ENCODE assay signal across 23 cellular contexts in the genomic region with DNA sequence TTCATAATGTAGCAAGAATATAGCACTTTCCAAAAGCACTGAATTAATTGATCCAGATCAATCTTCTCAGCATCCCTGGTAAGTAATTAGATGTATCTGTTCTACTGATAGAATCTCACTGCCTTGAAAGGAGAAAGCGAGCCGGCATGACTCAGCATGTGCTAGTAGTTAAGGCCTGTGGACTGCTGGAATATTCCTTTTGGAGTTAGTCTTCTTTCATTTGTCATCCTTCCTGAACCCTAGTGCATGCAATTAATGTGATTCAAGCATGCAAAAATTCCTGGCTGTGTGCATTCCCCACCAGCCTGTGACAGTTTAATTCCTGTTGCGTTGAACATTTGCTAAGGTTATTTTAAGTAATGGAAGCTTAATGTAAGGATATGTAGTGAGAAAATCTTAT.
A peak's percentile ranks its signal among the peaks of the same experiment; 100 is the strongest.
DNase-seq lines count a peak whose midpoint lies in the region; ATAC-seq, FAIRE-seq and TF ChIP-seq lines count a peak whose summit lies in the region.
"Had no signal": no experiment of that assay in that cellular context is flagged by ENCODE, and none has a peak within 500 bp of the region (broad histone marks: within the 10 kb centered on the region; RNA-seq: fewer than 3 reads in every experiment).

No MANE protein-coding gene starts in this region.

- H3K14ac ChIP-seq in H1 (ENCODE audit: insufficient read length), result no peak overlapping the region

- WGBS in H1 (ENCODE audit: extremely low coverage in 1 of 2, insufficient coverage in 1 of 2, insufficient read length in 1 of 2, insufficient replicate concordance in 2 of 2, low coverage in 1 of 2, low lambda C conversion rate in 2 of 2, missing lambda C conversion rate in 1 of 2), 2 experiments, result 93% methylated on average over 3 of the region's 3 CpGs; no CpG with 5 or more reads in 1 of the 2 experiments
- 54 to 55% methylated on average over 3 of the region's 3 CpGs for WGBS in lower leg skin, 2 donors

- H3K23ac ChIP-seq in H1 (ENCODE audit: insufficient read length), result no peak overlapping the region

- TF ChIP-seq POLR2A in H1 (IDR thresholded peaks at IDR 0.05; ENCODE audit: control extremely low read depth in 1 of 2, low read depth in 2 of 2, low read length in 2 of 2), result no peak
- no peak for TF ChIP-seq POLR2A in lower leg skin (IDR thresholded peaks at IDR 0.05)

- TF ChIP-seq CTCF in AG10803 (conservative IDR thresholded peaks at IDR 0.05; ENCODE audit: low read length) (no peak), H1 (IDR thresholded peaks at IDR 0.05; ENCODE audit: control extremely low read depth in 1 of 3, insufficient read depth in 1 of 3, low read depth in 1 of 3, low read length in 3 of 3) (no peak), mesothelial cell of epicardium (IDR thresholded peaks at IDR 0.05; ENCODE audit: unreplicated experiment) (no peak), OCI-LY7 (conservative IDR thresholded peaks at IDR 0.05; ENCODE audit: low read length) (no peak), lower leg skin (IDR thresholded peaks at IDR 0.05) (no peak)

- H3K4me3 ChIP-seq in AG10803 (ENCODE audit: low read length), result no peak overlapping the region
- no peak overlapping the region for H3K4me3 ChIP-seq in H1 (ENCODE audit: extremely low read depth in 1 of 4, insufficient read depth in 2 of 4, low read depth in 3 of 4, low read length in 4 of 4)
- no peak overlapping the region for H3K4me3 ChIP-seq in OCI-LY7 (ENCODE audit: low read depth, low read length, poor library complexity, severe bottlenecking)
- H3K4me3 ChIP-seq in lower leg skin (ENCODE audit: low read depth, poor library complexity, severe bottlenecking), result no peak overlapping the region
- H3K4me3 ChIP-seq: ascending aorta, heart left ventricle, MG63 had no signal

- no peak overlapping the region for H3K4me3 Mint-ChIP-seq in mesothelial cell of epicardium
- H3K4me3 Mint-ChIP-seq: activated CD8-positive, alpha-beta memory T cell treated with anti-CD3 and anti-CD28 coated beads, Interleukin-2, amount 10 ng/mL, durations not matched to agents 7 days and 5 days; naive B cell; stimulated activated naive CD8-positive, alpha-beta T cell treated with anti-CD3 and anti-CD28 coated beads, Interleukin-15, Interleukin-2, amounts not matched to agents 100 ng/mL and 50 ng/mL, for 24 hours had no signal

- H3K9me3 ChIP-seq in H1 (ENCODE audit: insufficient read depth in 2 of 2, low read depth in 1 of 2, low read length in 1 of 2) (no peaks in the 10 kb centered on the region), OCI-LY7 (ENCODE audit: low read length) (no peaks in the 10 kb centered on the region)
- H3K9me3 ChIP-seq: ascending aorta, MG63 had no signal

- no peak for TF ChIP-seq EP300 in H1 (IDR thresholded peaks at IDR 0.05; ENCODE audit: borderline replicate concordance in 1 of 2, low read depth in 2 of 2, low read length in 2 of 2)

- BruUV-seq in OCI-LY7 (replicated peaks; lab: Mats Ljungman, UMichigan), result no TSS peak

- H3K79me2 ChIP-seq in H1 (ENCODE audit: control insufficient read depth in 1 of 2, insufficient read depth in 2 of 2, low read length in 2 of 2) (no peaks in the 10 kb centered on the region), OCI-LY7 (ENCODE audit: insufficient read depth, low read depth, low read length) (no peaks in the 10 kb centered on the region)

- no peak overlapping the region for H2AK5ac ChIP-seq in H1 (ENCODE audit: low read depth, low read length)

- no peak overlapping the region for H3K56ac ChIP-seq in H1 (replicated peaks; ENCODE audit: insufficient read length, low read depth, low read length)

- H3K9ac ChIP-seq in H1 (replicated peaks in 1 of 4; ENCODE audit: extremely low read depth in 1 of 4, low read depth in 3 of 4, low read length in 3 of 4), result no peak overlapping the region

- H3K27me3 ChIP-seq in H1 (replicated peaks in 1 of 4; ENCODE audit: control insufficient read depth in 3 of 4, extremely low read depth in 1 of 4, insufficient read depth in 3 of 4, low read length in 3 of 4), result no peaks in the 10 kb centered on the region; a peak in 1 of 7 replicates
- H3K27me3 ChIP-seq: ascending aorta, heart left ventricle, MG63 had no signal

- no peak overlapping the region for H3K4ac ChIP-seq in H1 (replicated peaks; ENCODE audit: insufficient read length, low read depth, low read length)

- no peaks in the 10 kb centered on the region for H3K27me3 Mint-ChIP-seq in mesothelial cell of epicardium (ENCODE audit: low read depth)
- H3K27me3 Mint-ChIP-seq: naive B cell had no signal

- DNase-seq in AG10803 (ENCODE audit: low read depth) (peak; percentile 87), LHCN-M2 (ENCODE audit: low read depth) (peak; percentile 62), H1 (ENCODE audit: low read depth in 1 of 2, low spot score in 2 of 2) (no peak), mesothelial cell of epicardium (ENCODE audit: low spot score in 2 of 2, unreplicated experiment in 2 of 2) (no peak), OCI-LY7 (ENCODE audit: low spot score) (no peak), lower leg skin (ENCODE audit: low spot score in 2 of 2) (no peak), globus pallidus (ENCODE audit: low spot score) (no peak)
- DNase-seq: activated CD8-positive, alpha-beta memory T cell treated with anti-CD3 and anti-CD28 coated beads, Interleukin-2, amount 10 ng/mL, durations not matched to agents 7 days and 5 days; activated gamma-delta T cell; cortex of kidney; erythroblast; heart left ventricle; MG63; naive B cell; NCI-H2029 treated with DMSO at 0.1 percent for 48 hours; posterior cingulate gyrus had no signal

- H2BK120ac ChIP-seq in H1 (replicated peaks; ENCODE audit: low read depth, low read length), result no peak overlapping the region

- H3K9me3 Mint-ChIP-seq in mesothelial cell of epicardium, result peaks cover 18% of the 10 kb centered on the region
- H3K9me3 Mint-ChIP-seq: stimulated activated naive CD8-positive, alpha-beta T cell treated with anti-CD3 and anti-CD28 coated beads, Interleukin-15, Interleukin-2, amounts not matched to agents 100 ng/mL and 50 ng/mL, for 24 hours had no signal

- H2BK5ac ChIP-seq in H1 (ENCODE audit: low read depth, low read length), result no peak overlapping the region

- H2BK15ac ChIP-seq in H1 (ENCODE audit: low read length), result no peak overlapping the region

- H3K36me3 Mint-ChIP-seq in mesothelial cell of epicardium, result no peaks in the 10 kb centered on the region
- H3K36me3 Mint-ChIP-seq: activated CD8-positive, alpha-beta memory T cell treated with anti-CD3 and anti-CD28 coated beads, Interleukin-2, amount 10 ng/mL, durations not matched to agents 7 days and 5 days; naive B cell had no signal

- peak overlapping the region; percentile 44 for H3K27ac Mint-ChIP-seq in mesothelial cell of epicardium
- H3K27ac Mint-ChIP-seq: activated CD8-positive, alpha-beta memory T cell treated with anti-CD3 and anti-CD28 coated beads, Interleukin-2, amount 10 ng/mL, durations not matched to agents 7 days and 5 days; stimulated activated naive CD8-positive, alpha-beta T cell treated with anti-CD3 and anti-CD28 coated beads, Interleukin-15, Interleukin-2, amounts not matched to agents 100 ng/mL and 50 ng/mL, for 24 hours had no signal

- CTCF ChIA-PET in H1 (lab: Charles Lee; ENCODE audit: partially characterized antibody), result interaction anchor here (0.8 to 5.5 kb wide), 3 partner anchors 9 to 24 kb away, joined by 3 to 41 read pairs (median 4); no protein-coding TSS in a partner anchor
- CTCF ChIA-PET in OCI-LY7 (lab: Charles Lee; ENCODE audit: unreplicated experiment), result no interaction called here

- H3K18ac ChIP-seq in H1 (ENCODE audit: extremely low read depth, low read length), result no peak overlapping the region

- no peaks in the 10 kb centered on the region for H3K23me2 ChIP-seq in H1 (ENCODE audit: low read depth, low read length)

- peaks cover 0 to 3% (median 1%) of the 10 kb centered on the region in 4 experiments; a peak in 2 of 7 replicates for H3K4me1 ChIP-seq in H1 (replicated peaks in 1 of 4; ENCODE audit: control insufficient read depth in 3 of 4, insufficient read depth in 4 of 4, low read length in 3 of 4)
- H3K4me1 ChIP-seq in OCI-LY7 (ENCODE audit: insufficient read depth, low read length, poor library complexity, severe bottlenecking), result no peaks in the 10 kb centered on the region
- H3K4me1 ChIP-seq: ascending aorta, heart left ventricle had no signal

- H3K9me2 ChIP-seq in OCI-LY7 (ENCODE audit: insufficient read depth, low read length), result no peaks in the 10 kb centered on the region

- peaks cover 9% of the 10 kb centered on the region for H3K4me1 Mint-ChIP-seq in mesothelial cell of epicardium
- H3K4me1 Mint-ChIP-seq: activated CD8-positive, alpha-beta memory T cell treated with anti-CD3 and anti-CD28 coated beads, Interleukin-2, amount 10 ng/mL, durations not matched to agents 7 days and 5 days; naive B cell had no signal

- no peak overlapping the region for H4K8ac ChIP-seq in H1 (ENCODE audit: extremely low read depth, insufficient read depth, low read length)

- no peak for ATAC-seq in HG02642 (IDR thresholded peaks at IDR 0.05; ENCODE audit: poor library complexity, unreplicated experiment)
- ATAC-seq: activated CD8-positive, alpha-beta memory T cell treated with anti-CD3 and anti-CD28 coated beads, Interleukin-2, amount 10 ng/mL, durations not matched to agents 7 days and 5 days; heart left ventricle; left lobe of liver had no signal

- no peaks in the 10 kb centered on the region for H3K36me3 ChIP-seq in H1 (ENCODE audit: control insufficient read depth in 2 of 4, insufficient read depth in 4 of 4, low read length in 3 of 4)
- no peaks in the 10 kb centered on the region for H3K36me3 ChIP-seq in OCI-LY7 (ENCODE audit: insufficient read depth, low read length)
- H3K36me3 ChIP-seq: ascending aorta, heart left ventricle, MG63 had no signal

- no peak overlapping the region for H2BK20ac ChIP-seq in H1 (ENCODE audit: low read length)

- H2BK12ac ChIP-seq in H1 (ENCODE audit: low read depth, low read length), result no peak overlapping the region

- no peak overlapping the region for H2AFZ ChIP-seq in H1 (ENCODE audit: low read length)
- no peak overlapping the region for H2AFZ ChIP-seq in OCI-LY7 (ENCODE audit: low read length)

- H3K27ac ChIP-seq in H1 (ENCODE audit: low read depth, low read length) (no peak overlapping the region), OCI-LY7 (ENCODE audit: low read depth, low read length, poor library complexity, severe bottlenecking) (no peak overlapping the region)
- H3K27ac ChIP-seq: ascending aorta, C4-2B, heart left ventricle, RWPE1 had no signal

- H3K4me2 ChIP-seq in H1 (ENCODE audit: insufficient read depth in 1 of 2, low read depth in 2 of 2, low read length in 2 of 2) (no peak overlapping the region), OCI-LY7 (ENCODE audit: low read length) (no peak overlapping the region)

- no peaks in the 10 kb centered on the region for H3K79me1 ChIP-seq in H1 (ENCODE audit: low read depth, low read length)

- H4K20me1 ChIP-seq in H1 (replicated peaks in 1 of 2; ENCODE audit: control insufficient read depth in 1 of 2, insufficient read depth in 2 of 2, low read length in 2 of 2) (no peaks in the 10 kb centered on the region), OCI-LY7 (ENCODE audit: insufficient read depth, low read length) (no peaks in the 10 kb centered on the region)

- no peak overlapping the region for H4K5ac ChIP-seq in H1 (ENCODE audit: insufficient read length, low read depth, low read length)

- no peak for TF ChIP-seq RAD21 in H1 (IDR thresholded peaks at IDR 0.05 in 1 of 2, conservative IDR thresholded peaks at IDR 0.05 in 1 of 2; ENCODE audit: low read depth in 2 of 2, low read length in 2 of 2)

- intact Hi-C loops in OCI-LY7 (cut with micrococcal nuclease; ENCODE audit: unreplicated experiment) (no loop called here), lower leg skin (cut with DNase I; ENCODE audit: low total_unique reads) (no loop called here)

- no peak overlapping the region for H4K91ac ChIP-seq in H1 (replicated peaks; ENCODE audit: insufficient read length, low read length)

- POLR2A ChIA-PET in H1 (lab: Charles Lee; ENCODE audit: partially characterized antibody) (no interaction called here), OCI-LY7 (lab: Charles Lee) (no interaction called here)

- FAIRE-seq in H1 (lab: Jason Lieb, UNC), result no peak
- FAIRE-seq: urothelium cell line had no signal

Comparison
In these comparisons a context has a peak if more than half of its experiments do, and no peak if none do; other contexts are left out.
1. DNase-seq: peak in AG10803 (single experiment) and LHCN-M2 (single experiment); none in H1 (0 of 2), mesothelial cell of epicardium (0 of 2), OCI-LY7 (single experiment), lower leg skin (0 of 2) and globus pallidus (single experiment).